In genomic region chr6:44235891-44236516, GRCh38 we compare ENCODE assay signal across 1 cellular context.
TF ChIP-seq lines count a peak whose summit lies in the region.

No MANE protein-coding gene starts in this region.

TF ChIP-seq in H1, 55 proteins besides CTCF, POLR2A, EP300 and RAD21:
- TF ChIP-seq CEBPB (IDR thresholded peaks at IDR 0.05; ENCODE audit: low read depth, low read length) (no peak), SAP30 (IDR thresholded peaks at IDR 0.05; ENCODE audit: insufficient read depth, insufficient replicate concordance, low read length) (no peak), TBP (IDR thresholded peaks at IDR 0.05; ENCODE audit: low read depth, low read length) (no peak), POLR2AphosphoS5 (IDR thresholded peaks at IDR 0.05; ENCODE audit: low read depth, low read length) (no peak), KDM4A (IDR thresholded peaks at IDR 0.05; ENCODE audit: low read depth, low read length, severe bottlenecking) (no peak), USF2 (IDR thresholded peaks at IDR 0.05; ENCODE audit: low read length) (no peak), HDAC2 (IDR thresholded peaks at IDR 0.05; ENCODE audit: borderline replicate concordance in 1 of 2, low read depth in 2 of 2, low read length in 2 of 2) (no peak), NRF1 (IDR thresholded peaks at IDR 0.05; ENCODE audit: low read depth, low read length) (no peak)
